27 cellular contexts compared by ENCODE assay signal in genomic region chr16:72201387-72201786, GRCh38. TPM values are rescaled to one million over a fixed set of nuclear protein-coding genes. Genes with fewer than 3 reads are reported as not detected.
"Had no signal": no experiment of that assay in that cellular context is flagged by ENCODE, and none has a peak within 500 bp of the region (broad histone marks: within the 10 kb centered on the region; RNA-seq: fewer than 3 reads in every experiment).

No MANE protein-coding gene starts in this region.

- H3K9me3 ChIP-seq: adrenal gland, esophagus muscularis mucosa, heart left ventricle, left lung, lower lobe of right lung, right lobe of liver, testis, transverse colon had no signal

- H3K36me3 ChIP-seq: adrenal gland, brain microvascular endothelial cell, esophagus muscularis mucosa, heart left ventricle, left lung, lower lobe of right lung, right lobe of liver, transverse colon had no signal

- H3K4me1 ChIP-seq: right lobe of liver, testis had no signal

- DNase-seq: activated CD4-positive, alpha-beta T cell treated with anti-CD3 and anti-CD28 coated beads for 4 hours; activated CD4-positive, alpha-beta T cell treated with anti-CD3 and anti-CD28 coated beads, Interleukin-2, amount 50 U/mL, for 4 hours; activated effector memory CD4-positive, alpha-beta T cell treated with Interleukin-2 at 50 U/mL for 16 hours; activated naive CD8-positive, alpha-beta T cell treated with anti-CD3 and anti-CD28 coated beads for 36 hours; adrenal gland; aorta; brain microvascular endothelial cell; cortex of kidney; heart left ventricle; hypothalamus; immature natural killer cell; left lung; lower lobe of right lung; mesenchymal stem cell; naive thymus-derived CD8-positive, alpha-beta T cell; posterior cingulate gyrus; right lobe of liver; stimulated activated CD4-positive, alpha-beta T cell treated with anti-CD3 and anti-CD28 coated beads, Interleukin-4, amount 100 ng/mL, for 1 hour; stimulated activated naive CD8-positive, alpha-beta T cell treated with anti-CD3 and anti-CD28 coated beads, Interleukin-15, Interleukin-2, amounts not matched to agents 100 U/mL and 50 U/mL, for 24 hours; T-helper 9 cell; testis; transverse colon had no signal

- ATAC-seq: heart left ventricle; left lung; lower lobe of right lung; naive thymus-derived CD8-positive, alpha-beta T cell had no signal

- H3K27ac ChIP-seq: brain microvascular endothelial cell, esophagus muscularis mucosa, foreskin keratinocyte, lower lobe of right lung, right lobe of liver, testis, VCaP had no signal

- H3K4me3 ChIP-seq: adrenal gland, esophagus muscularis mucosa, heart left ventricle, left lung, lower lobe of right lung, right lobe of liver, testis, transverse colon had no signal

- H3K27me3 ChIP-seq: adrenal gland, brain microvascular endothelial cell, foreskin keratinocyte, left lung, right lobe of liver, testis, transverse colon had no signal

RNA-seq across cellular contexts. Expression of gene PMFBP1, which starts 29.4 kb away (rescaled TPM):
- total RNA-seq: kidney epithelial cell, skeletal muscle tissue had no signal
